8 cellular contexts compared by ENCODE assay signal in the genomic region with DNA sequence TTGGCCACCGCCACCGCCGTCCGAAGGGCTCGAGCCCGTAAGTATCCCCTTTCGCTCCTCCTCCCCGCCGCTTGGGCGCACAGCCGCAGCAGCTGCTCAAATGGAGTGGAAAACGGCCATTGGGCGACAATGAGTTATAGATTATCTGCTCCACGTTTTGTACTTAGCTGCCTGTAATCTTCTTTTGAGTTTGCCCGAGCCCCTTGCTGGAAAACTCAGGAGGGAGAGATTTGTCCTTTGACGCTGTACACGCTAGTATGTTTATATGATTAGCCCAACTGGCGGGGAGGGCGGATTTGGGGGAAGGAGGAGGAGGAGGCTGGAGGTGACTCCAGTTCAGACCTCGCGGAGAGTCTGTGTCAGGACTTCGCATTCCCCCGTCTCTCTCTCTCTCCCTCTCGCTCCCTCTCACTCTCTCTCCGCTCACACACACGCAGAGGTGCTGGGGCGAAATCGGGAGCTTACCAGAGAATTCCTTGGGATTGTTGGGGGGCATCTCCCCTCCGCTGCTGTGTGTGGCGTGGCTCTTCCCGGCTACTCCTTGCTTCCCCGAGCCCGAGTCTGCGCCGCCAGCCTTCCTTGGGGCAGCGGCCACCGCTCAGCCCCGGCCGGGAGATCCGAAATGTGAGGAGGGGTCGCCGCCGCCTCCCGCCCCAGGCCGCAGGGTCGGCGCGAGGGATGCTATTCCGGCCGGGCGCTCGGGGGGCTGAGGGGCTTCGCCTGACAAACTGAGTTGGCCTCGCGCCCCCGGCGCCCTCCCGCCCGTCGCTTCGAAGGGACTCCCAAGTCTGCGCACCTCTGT. TPM values are rescaled to one million over a fixed set of nuclear protein-coding genes. Genes with fewer than 3 reads are reported as not detected.
DNase-seq lines count a peak whose midpoint lies in the region; ATAC-seq and TF ChIP-seq lines count a peak whose summit lies in the region.

No MANE protein-coding gene starts in this region.

- peaks cover 60% of the 10 kb centered on the region for H3K27me3 Mint-ChIP-seq in T-helper 2 cell treated with Interferon-gamma antibody and Interleukin-4, amounts not matched to agents 5 μg/mL and 100 μg/mL, for 36 hours (ENCODE audit: low read depth)

- intact Hi-C loops in uterus (cut with DNase I; ENCODE audit: low total_unique reads), result no loop called here

- H3K4me1 Mint-ChIP-seq in T-helper 2 cell treated with Interferon-gamma antibody and Interleukin-4, amounts not matched to agents 5 μg/mL and 100 μg/mL, for 36 hours (ENCODE audit: low read depth), result peaks cover 2% of the 10 kb centered on the region

- peak in 1 of 2 donors; percentile 49 for TF ChIP-seq POLR2A in uterus (IDR thresholded peaks at IDR 0.05)

- H3K27me3 ChIP-seq in fibroblast of lung (ENCODE audit: control insufficient read depth, insufficient read depth, low read length), result no peaks in the 10 kb centered on the region
- H3K27me3 ChIP-seq in muscle layer of duodenum (ENCODE audit: low read depth, low read length), result peaks cover 8% of the 10 kb centered on the region
- peaks cover 0 to 24% of the 10 kb centered on the region in 2 donors for H3K27me3 ChIP-seq in uterus

- peak overlapping the region; percentile 40 for H3K4me3 Mint-ChIP-seq in T-helper 2 cell treated with Interferon-gamma antibody and Interleukin-4, amounts not matched to agents 5 μg/mL and 100 μg/mL, for 36 hours

- no peak for ATAC-seq in HG03280 (IDR thresholded peaks at IDR 0.05; ENCODE audit: unreplicated experiment)

- peak overlapping the region; percentile 57 for H3K4me2 ChIP-seq in fibroblast of lung (ENCODE audit: extremely low read depth, insufficient read depth, low read length)

- no peaks in the 10 kb centered on the region for H4K20me1 ChIP-seq in fibroblast of lung (ENCODE audit: control insufficient read depth, extremely low read depth, insufficient read depth, low read length)

- H3K9me3 Mint-ChIP-seq in T-helper 2 cell treated with Interferon-gamma antibody and Interleukin-4, amounts not matched to agents 5 μg/mL and 100 μg/mL, for 36 hours, result no peaks in the 10 kb centered on the region

- no peaks in the 10 kb centered on the region for H3K36me3 ChIP-seq in fibroblast of lung (ENCODE audit: control insufficient read depth, insufficient read depth, low read length)
- H3K36me3 ChIP-seq in muscle layer of duodenum (ENCODE audit: control insufficient read depth in 1 of 2, insufficient read depth in 2 of 2, low read length in 2 of 2), result no peaks in the 10 kb centered on the region
- no peaks in the 10 kb centered on the region for H3K36me3 ChIP-seq in uterus

- H3K27ac Mint-ChIP-seq in T-helper 2 cell treated with Interferon-gamma antibody and Interleukin-4, amounts not matched to agents 5 μg/mL and 100 μg/mL, for 36 hours, result no peak overlapping the region

- H2AFZ ChIP-seq in fibroblast of lung (ENCODE audit: low read length), result peak overlapping the region; percentile 85

- H3K4me1 ChIP-seq in fibroblast of lung (ENCODE audit: control insufficient read depth, extremely low read depth, insufficient read depth, low read length), result no peaks in the 10 kb centered on the region
- H3K4me1 ChIP-seq in muscle layer of duodenum (ENCODE audit: control insufficient read depth in 1 of 2, insufficient read depth in 2 of 2, low read length in 2 of 2), result peaks cover 0 to 10% of the 10 kb centered on the region in 2 donors
- no peaks in the 10 kb centered on the region for H3K4me1 ChIP-seq in uterus

- H3K9ac ChIP-seq in fibroblast of lung (ENCODE audit: insufficient read depth, low read length), result peak overlapping the region; percentile 86

- H3K27ac ChIP-seq in fibroblast of lung (ENCODE audit: insufficient read depth, low read length), result peak overlapping the region; percentile 80
- peak overlapping the region; percentile 48 for H3K27ac ChIP-seq in muscle layer of duodenum (ENCODE audit: low read length)
- peak overlapping the region; percentile 81 to 85 for H3K27ac ChIP-seq in uterus

- no peaks in the 10 kb centered on the region for H3K36me3 Mint-ChIP-seq in T-helper 2 cell treated with Interferon-gamma antibody and Interleukin-4, amounts not matched to agents 5 μg/mL and 100 μg/mL, for 36 hours (ENCODE audit: low read depth)

- peaks cover 48% of the 10 kb centered on the region for H3K79me2 ChIP-seq in fibroblast of lung (ENCODE audit: control insufficient read depth, insufficient read depth, low read length)

- TF ChIP-seq CTCF in AG09309 (IDR thresholded peaks at IDR 0.05; ENCODE audit: control insufficient read depth, insufficient read depth, low read depth, low read length, missing control alignments) (no peak), GM20000 (IDR thresholded peaks at IDR 0.05; ENCODE audit: extremely low read depth, missing control alignments) (no peak), fibroblast of lung (conservative IDR thresholded peaks at IDR 0.05 in 1 of 2, IDR thresholded peaks at IDR 0.05 in 1 of 2; ENCODE audit: low read depth in 1 of 2, low read length in 2 of 2) (no peak), uterus (IDR thresholded peaks at IDR 0.05) (peak in 1 of 4 experiments; percentile 24)

- H3K4me3 ChIP-seq in AG09309 (ENCODE audit: control insufficient read depth, low read depth, low read length) (peak overlapping the region; percentile 97), fibroblast of lung (replicated peaks in 1 of 4; ENCODE audit: control extremely low read depth in 1 of 4, insufficient read depth in 1 of 4, low read depth in 3 of 4, low read length in 4 of 4) (peak overlapping the region; percentile 79 to 90 (median 80)), muscle layer of duodenum (ENCODE audit: low read depth in 1 of 2, low read length in 2 of 2) (peak overlapping the region; percentile 77 to 96), uterus (peak overlapping the region; percentile 37 to 68)

- H3K9me3 ChIP-seq in fibroblast of lung (ENCODE audit: control insufficient read depth, insufficient read depth, low read depth, low read length), result no peaks in the 10 kb centered on the region
- H3K9me3 ChIP-seq in muscle layer of duodenum (ENCODE audit: control insufficient read depth in 1 of 2, low read length in 2 of 2), result no peaks in the 10 kb centered on the region
- no peaks in the 10 kb centered on the region for H3K9me3 ChIP-seq in uterus

- DNase-seq in AG09309 (ENCODE audit: low read depth) (peak; percentile 80), GM20000 (ENCODE audit: low spot score) (peak; percentile 48), NCI-H1417 (lab: John Stamatoyannopoulos, UW) (peak; percentile 82 to 93 (median 92)), fibroblast of lung (ENCODE audit: low read depth in 2 of 2) (peak; percentile 95 to 97), uterus (peak; percentile 71 to 74)
- DNase-seq in T-helper 2 cell treated with Interferon-gamma antibody and Interleukin-4, amounts not matched to agents 5 μg/mL and 100 μg/mL, for 36 hours (ENCODE audit: low spot score), result no peak

RNA-seq across cellular contexts. Expression of gene ADGRL2, which starts 0.5 kb away (rescaled TPM):
- 61.4 and 74.1 TPM in 2 replicates for total RNA-seq in fibroblast of lung
- polyA plus RNA-seq in fibroblast of lung, result 40.0 and 196 TPM in 2 replicates
- polyA plus RNA-seq in fibroblast of lung (2012), result 21.9 and 104 TPM in 2 replicates
- 150 and 739 TPM in 2 replicates for polyA minus RNA-seq in fibroblast of lung (ENCODE audit: low replicate concordance)
- 100 to 1,000 TPM in 1 of 4 donors, 10 to 100 TPM in 3; 29.1 to 200 (median 50.7) TPM for total RNA-seq in uterus
